Comparison of ENCODE assay signal across 17 cellular contexts in genomic region chr9:99736291-99736690, GRCh38.
"Had no signal": no experiment of that assay in that cellular context is flagged by ENCODE, and none has a peak within 500 bp of the region (broad histone marks: within the 10 kb centered on the region; RNA-seq: fewer than 3 reads in every experiment).

No MANE protein-coding gene starts in this region.

- H3K27me3 ChIP-seq: neural progenitor cell, right atrium auricular region, tibial nerve, upper lobe of left lung had no signal

- H3K27ac ChIP-seq: neural progenitor cell, prostate gland, right atrium auricular region, thoracic aorta, tibial nerve, upper lobe of left lung had no signal

- H3K4me2 ChIP-seq: neural progenitor cell had no signal

- H2AFZ ChIP-seq: neural progenitor cell had no signal

- H3K9ac ChIP-seq: neural progenitor cell had no signal

- H3K4me1 ChIP-seq: neural progenitor cell, prostate gland had no signal

- H3K36me3 ChIP-seq: neural progenitor cell, prostate gland, right atrium auricular region, thoracic aorta, tibial nerve, upper lobe of left lung had no signal

- ATAC-seq: effector memory CD8-positive, alpha-beta T cell; left lobe of liver; naive thymus-derived CD4-positive, alpha-beta T cell; sciatic nerve; stimulated activated memory B cell treated with anti-CD40 and anti-IgM and Interleukin-4, amounts not matched to agents 10 μg/mL and 1 μg/mL and 100 μg/mL, for 72 hours; stimulated activated naive CD8-positive, alpha-beta T cell treated with anti-CD3 and anti-CD28 coated beads, Interleukin-15, Interleukin-2, amounts not matched to agents 100 U/mL and 50 U/mL, for 24 hours had no signal

- H3K4me3 ChIP-seq: lung, neural progenitor cell, prostate gland, right atrium auricular region, thoracic aorta, tibial nerve, upper lobe of left lung had no signal

- H3K9me3 ChIP-seq: prostate gland, right atrium auricular region, thoracic aorta, tibial nerve, upper lobe of left lung had no signal

- DNase-seq: cerebellar nuclear complex; cortex of kidney; effector memory CD8-positive, alpha-beta T cell; naive thymus-derived CD4-positive, alpha-beta T cell; stimulated activated CD4-positive, alpha-beta T cell treated with anti-CD3 and anti-CD28 coated beads, Interleukin-2, amount 100 ng/mL, for 24 hours; stimulated activated CD4-positive, alpha-beta T cell treated with anti-CD3 and anti-CD28 coated beads, Interleukin-4, amount 100 ng/mL, for 4 hours; stimulated activated naive CD8-positive, alpha-beta T cell treated with anti-CD3 and anti-CD28 coated beads, Interleukin-15, Interleukin-2, amounts not matched to agents 100 U/mL and 50 U/mL, for 24 hours; upper lobe of left lung had no signal
